ENCODE assay signal across 15 cellular contexts in the genomic region with DNA sequence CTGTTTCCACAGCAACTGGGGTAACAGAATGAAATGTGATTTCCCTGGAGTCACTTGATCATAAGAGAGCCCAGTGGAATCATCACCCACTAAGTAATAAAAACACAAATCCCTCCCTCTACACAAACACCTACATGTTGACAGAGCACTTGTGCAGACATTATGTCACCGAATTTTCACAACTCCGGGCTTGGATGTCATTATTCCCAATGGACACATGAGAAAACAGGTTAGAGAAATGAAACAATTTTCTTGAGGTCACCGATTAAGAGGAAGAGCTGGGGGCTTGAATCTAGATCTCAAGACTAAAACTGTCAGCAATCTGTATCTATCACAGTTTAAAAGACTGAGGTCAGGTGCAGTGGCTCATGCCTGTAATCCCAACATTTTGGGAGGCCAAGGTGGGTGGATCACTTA. TPM values are rescaled to one million over a fixed set of nuclear protein-coding genes. Genes with fewer than 3 reads are reported as not detected.
DNase-seq lines count a peak whose midpoint lies in the region; ATAC-seq and TF ChIP-seq lines count a peak whose summit lies in the region.
"Had no signal": no experiment of that assay in that cellular context is flagged by ENCODE, and none has a peak within 500 bp of the region (broad histone marks: within the 10 kb centered on the region; RNA-seq: fewer than 3 reads in every experiment).

No MANE protein-coding gene starts in this region.

- H3K4me1 Mint-ChIP-seq in CD4-positive, alpha-beta memory T cell, result peaks cover 19 to 64% (median 38%) of the 10 kb centered on the region in 4 donors
- H3K4me1 Mint-ChIP-seq in IgD-negative memory B cell, result peaks cover 14 to 26% (median 22%) of the 10 kb centered on the region in 3 donors
- H3K4me1 Mint-ChIP-seq in naive thymus-derived CD8-positive, alpha-beta T cell, result peaks cover 24 to 62% (median 55%) of the 10 kb centered on the region in 4 donors

- DNase-seq in CD4-positive, alpha-beta memory T cell, result no peak
- DNase-seq in SHP77 treated with DMSO at 0.1 percent for 48 hours (lab: John Stamatoyannopoulos, UW) (peak; percentile 22), adrenal gland (no peak), right lobe of liver (no peak)
- no peak for DNase-seq in naive thymus-derived CD8-positive, alpha-beta T cell
- DNase-seq: activated CD4-positive, alpha-beta T cell treated with anti-CD3 and anti-CD28 coated beads, Interleukin-2, amount 50 U/mL, for 1 hour; activated naive CD4-positive, alpha-beta T cell; kidney glomerular epithelial cell; Peyer's patch had no signal

- no peaks in the 10 kb centered on the region for H3K36me3 ChIP-seq in CD4-positive, alpha-beta memory T cell (ENCODE audit: insufficient read depth, low read length)
- H3K36me3 ChIP-seq in adrenal gland (replicated peaks in 1 of 2) (no peaks in the 10 kb centered on the region), right lobe of liver (no peaks in the 10 kb centered on the region)
- H3K36me3 ChIP-seq: Peyer's patch had no signal

- peak overlapping the region; percentile 3 to 86 (median 66) for H3K27ac Mint-ChIP-seq in CD4-positive, alpha-beta memory T cell
- peak overlapping the region in 2 of 3 donors; percentile 39 to 53 for H3K27ac Mint-ChIP-seq in IgD-negative memory B cell
- peak overlapping the region; percentile 12 to 79 (median 66) for H3K27ac Mint-ChIP-seq in naive thymus-derived CD8-positive, alpha-beta T cell
- H3K27ac Mint-ChIP-seq: T-helper 1 cell treated with Interleukin-12 subunit alpha and Interleukin-12 subunit beta and Interleukin-4 antibody, amounts not matched to agents 30 μg/mL and 1 μg/mL, for 36 hours had no signal

- peaks cover 10 to 22% of the 10 kb centered on the region in 2 donors for H3K36me3 Mint-ChIP-seq in CD4-positive, alpha-beta memory T cell
- peaks cover 3% of the 10 kb centered on the region for H3K36me3 Mint-ChIP-seq in IgD-negative memory B cell
- H3K36me3 Mint-ChIP-seq in naive thymus-derived CD8-positive, alpha-beta T cell, result peaks cover 0 to 24% (median 0%) of the 10 kb centered on the region in 3 donors

- no peaks in the 10 kb centered on the region for H3K9me3 ChIP-seq in CD4-positive, alpha-beta memory T cell (ENCODE audit: control insufficient read depth in 1 of 2, low read length in 2 of 2)
- H3K9me3 ChIP-seq in adrenal gland (replicated peaks in 1 of 3), result no peaks in the 10 kb centered on the region
- H3K9me3 ChIP-seq in right lobe of liver, result no peaks in the 10 kb centered on the region
- H3K9me3 ChIP-seq: gastroesophageal sphincter, Peyer's patch had no signal

- intact Hi-C loops in CD4-positive, alpha-beta memory T cell (cut with micrococcal nuclease), result no loop called here
- intact Hi-C loops in adrenal gland (cut with DNase I) (no loop called here), right lobe of liver (cut with DNase I) (no loop called here)

- no peak for ATAC-seq in naive thymus-derived CD8-positive, alpha-beta T cell
- ATAC-seq in HG03469 (IDR thresholded peaks at IDR 0.05; ENCODE audit: unreplicated experiment) (no peak), HG02571 (IDR thresholded peaks at IDR 0.05; ENCODE audit: unreplicated experiment) (no peak), right lobe of liver (no peak)
- ATAC-seq: gastroesophageal sphincter had no signal

- POLR2A ChIA-PET in CD4-positive, alpha-beta memory T cell (lab: Charles Lee; ENCODE audit: partially characterized antibody), result no interaction called here
- POLR2A ChIA-PET in naive thymus-derived CD8-positive, alpha-beta T cell (lab: Charles Lee), result interaction anchor here (0.8 to 4.7 kb wide), 2 partner anchors 11 to 24 kb away, joined by 3 to 55 read pairs; a partner anchor contains a TSS

- 81 to 89% (median 83%) methylated on average over 3 of the region's 3 CpGs for WGBS in adrenal gland, 4 donors
- WGBS in right lobe of liver (ENCODE audit: insufficient coverage, low coverage, low lambda C conversion rate, missing lambda C conversion rate), result 84% methylated on average over 3 of the region's 3 CpGs

- no peak overlapping the region for H3K27ac ChIP-seq in CD4-positive, alpha-beta memory T cell (ENCODE audit: low read depth, low read length)
- H3K27ac ChIP-seq in adrenal gland (no peak overlapping the region), right lobe of liver (no peak overlapping the region)
- H3K27ac ChIP-seq: gastroesophageal sphincter, Peyer's patch had no signal

- H3K4me3 Mint-ChIP-seq in CD4-positive, alpha-beta memory T cell, result peak overlapping the region in 1 of 8 donors; percentile 3
- H3K4me3 Mint-ChIP-seq in IgD-negative memory B cell, result peak overlapping the region in 3 of 4 donors; percentile 23 to 60 (median 39)
- H3K4me3 Mint-ChIP-seq in naive thymus-derived CD8-positive, alpha-beta T cell, result peak overlapping the region in 4 of 10 donors; percentile 9 to 47 (median 31)
- H3K4me3 Mint-ChIP-seq: T-helper 1 cell treated with Interleukin-12 subunit alpha and Interleukin-12 subunit beta and Interleukin-4 antibody, amounts not matched to agents 30 μg/mL and 1 μg/mL, for 36 hours had no signal

- no peak for TF ChIP-seq CTCF in adrenal gland (IDR thresholded peaks at IDR 0.05)
- TF ChIP-seq CTCF in right lobe of liver (IDR thresholded peaks at IDR 0.05), result no peak

- no peaks in the 10 kb centered on the region for H3K27me3 ChIP-seq in CD4-positive, alpha-beta memory T cell (ENCODE audit: insufficient read depth, low read length)
- H3K27me3 ChIP-seq in adrenal gland (no peaks in the 10 kb centered on the region), right lobe of liver (no peaks in the 10 kb centered on the region)
- H3K27me3 ChIP-seq: gastroesophageal sphincter, Peyer's patch had no signal

- no peak for TF ChIP-seq POLR2A in adrenal gland (IDR thresholded peaks at IDR 0.05)
- no peak for TF ChIP-seq POLR2A in right lobe of liver (IDR thresholded peaks at IDR 0.05)

- H3K4me1 ChIP-seq in CD4-positive, alpha-beta memory T cell (ENCODE audit: insufficient read depth, low read length), result peaks cover 23% of the 10 kb centered on the region
- peaks cover 9 to 20% of the 10 kb centered on the region in 2 donors for H3K4me1 ChIP-seq in adrenal gland (replicated peaks in 1 of 2)
- H3K4me1 ChIP-seq in right lobe of liver, result peaks cover 0 to 7% (median 2%) of the 10 kb centered on the region in 4 donors

- CTCF ChIA-PET in CD4-positive, alpha-beta memory T cell (lab: Charles Lee; ENCODE audit: partially characterized antibody), result interaction anchor here (1.2 to 3.9 kb wide), 2 partner anchors 17 to 36 kb away, joined by 6 to 24 read pairs; no protein-coding TSS in a partner anchor

- no peak overlapping the region for H3K4me3 ChIP-seq in CD4-positive, alpha-beta memory T cell (ENCODE audit: low read length in 2 of 2)
- H3K4me3 ChIP-seq in adrenal gland, result no peak overlapping the region
- H3K4me3 ChIP-seq in right lobe of liver, result no peak overlapping the region
- H3K4me3 ChIP-seq: gastroesophageal sphincter, Peyer's patch had no signal

- H3K27me3 Mint-ChIP-seq in CD4-positive, alpha-beta memory T cell, result no peaks in the 10 kb centered on the region
- no peaks in the 10 kb centered on the region for H3K27me3 Mint-ChIP-seq in IgD-negative memory B cell
- H3K27me3 Mint-ChIP-seq in naive thymus-derived CD8-positive, alpha-beta T cell, result no peaks in the 10 kb centered on the region

- H3K9me3 Mint-ChIP-seq in CD4-positive, alpha-beta memory T cell, result no peaks in the 10 kb centered on the region
- H3K9me3 Mint-ChIP-seq in IgD-negative memory B cell, result no peaks in the 10 kb centered on the region
- no peaks in the 10 kb centered on the region for H3K9me3 Mint-ChIP-seq in naive thymus-derived CD8-positive, alpha-beta T cell
- H3K9me3 Mint-ChIP-seq: T-helper 1 cell treated with Interleukin-12 subunit alpha and Interleukin-12 subunit beta and Interleukin-4 antibody, amounts not matched to agents 30 μg/mL and 1 μg/mL, for 36 hours had no signal

RNA-seq across cellular contexts. Expression of a gene that starts 3.1 kb away (rescaled TPM):
- 10 to 100 TPM; 33.4 to 41.0 TPM for total RNA-seq in CD4-positive, alpha-beta memory T cell
- polyA plus RNA-seq in CD4-positive, alpha-beta memory T cell, result 10 to 100 TPM; 16.3 to 29.1 TPM
- polyA plus RNA-seq in IgD-negative memory B cell (23.6 TPM), adrenal gland (10 to 100 TPM; 15.7 to 37.2 (median 31.1) TPM)
- total RNA-seq in naive thymus-derived CD8-positive, alpha-beta T cell, result 10 to 100 TPM; 38.2 to 39.0 TPM
- 10 to 100 TPM; 16.8 to 34.6 (median 33.7) TPM for polyA plus RNA-seq in naive thymus-derived CD8-positive, alpha-beta T cell
- total RNA-seq in adrenal gland (10 to 100 TPM; 16.6 to 32.2 (median 26.6) TPM), right lobe of liver (1 to 10 TPM; 5.5 to 8.4 (median 7.5) TPM)

RNA-seq across cellular contexts. Expression of a gene that starts 3.4 kb away (rescaled TPM):
- under 1 TPM; 0.33 to 0.84 TPM for total RNA-seq in CD4-positive, alpha-beta memory T cell
- polyA plus RNA-seq in CD4-positive, alpha-beta memory T cell, result 1 to 10 TPM in 1 of 2 donors, not detected in 1; 1.3 TPM
- polyA plus RNA-seq in IgD-negative memory B cell, result not detected
- 1 to 10 TPM; 2.5 to 2.7 TPM for total RNA-seq in naive thymus-derived CD8-positive, alpha-beta T cell
- 1 to 10 TPM in 2 of 3 donors, under 1 TPM in 1; 0.68 to 2.3 (median 1.7) TPM for polyA plus RNA-seq in naive thymus-derived CD8-positive, alpha-beta T cell
- total RNA-seq in adrenal gland, result 1 to 10 TPM in 6 of 8 donors, under 1 TPM in 1, not detected in 1; 0.61 to 5.1 (median 2.8) TPM
- polyA plus RNA-seq in adrenal gland, result 10 to 100 TPM in 2 of 3 donors, 1 to 10 TPM in 1; 4.3 to 16.0 (median 12.4) TPM
- total RNA-seq in right lobe of liver, result 1 to 10 TPM in 1 of 6 experiments, under 1 TPM in 4, not detected in 1; 0.58 to 1.5 (median 0.81) TPM

RNA-seq across cellular contexts. Expression of a gene that starts 23.8 kb away (rescaled TPM):
- total RNA-seq in CD4-positive, alpha-beta memory T cell, result 10 to 100 TPM; 16.5 to 17.9 TPM
- polyA plus RNA-seq in CD4-positive, alpha-beta memory T cell, result 1 to 10 TPM in 1 of 2 donors, under 1 TPM in 1; 0.37 to 2.2 TPM
- polyA plus RNA-seq in IgD-negative memory B cell (1.0 TPM), adrenal gland (10 to 100 TPM in 1 of 3 donors, 1 to 10 TPM in 2; 7.0 to 12.8 (median 7.4) TPM)
- total RNA-seq in naive thymus-derived CD8-positive, alpha-beta T cell, result 10 to 100 TPM; 14.9 to 15.7 TPM
- polyA plus RNA-seq in naive thymus-derived CD8-positive, alpha-beta T cell, result 1 to 10 TPM in 1 of 3 donors, under 1 TPM in 2; 0.37 to 1.1 (median 0.82) TPM
- total RNA-seq in adrenal gland (10 to 100 TPM; 18.9 to 57.9 (median 26.7) TPM), right lobe of liver (10 to 100 TPM in 4 of 6 experiments, 1 to 10 TPM in 2; 9.1 to 18.6 (median 11.0) TPM)

RNA-seq across cellular contexts. Expression of a gene that starts 24.2 kb away (rescaled TPM):
- 10 to 100 TPM; 18.4 to 18.6 TPM for total RNA-seq in CD4-positive, alpha-beta memory T cell
- 10 to 100 TPM in 1 of 2 donors, 1 to 10 TPM in 1; 8.4 to 13.0 TPM for polyA plus RNA-seq in CD4-positive, alpha-beta memory T cell
- 9.9 TPM for polyA plus RNA-seq in IgD-negative memory B cell
- total RNA-seq in naive thymus-derived CD8-positive, alpha-beta T cell, result 10 to 100 TPM; 17.1 to 17.8 TPM
- 10 to 100 TPM in 1 of 3 donors, 1 to 10 TPM in 2; 6.2 to 10.4 (median 9.3) TPM for polyA plus RNA-seq in naive thymus-derived CD8-positive, alpha-beta T cell
- 100 to 1,000 TPM in 1 of 8 donors, 10 to 100 TPM in 7; 15.7 to 114 (median 26.3) TPM for total RNA-seq in adrenal gland
- 10 to 100 TPM in 2 of 3 donors, 1 to 10 TPM in 1; 9.8 to 13.7 (median 10.8) TPM for polyA plus RNA-seq in adrenal gland
- 10 to 100 TPM in 4 of 6 experiments, 1 to 10 TPM in 2; 7.7 to 15.8 (median 10.3) TPM for total RNA-seq in right lobe of liver

RNA-seq across cellular contexts. Expression of a gene that starts 39.2 kb away (rescaled TPM):
- total RNA-seq in CD4-positive, alpha-beta memory T cell, result 10 to 100 TPM; 11.0 to 11.8 TPM
- polyA plus RNA-seq in CD4-positive, alpha-beta memory T cell, result 1 to 10 TPM; 2.1 to 3.6 TPM
- polyA plus RNA-seq in IgD-negative memory B cell, result 2.9 TPM
- 1 to 10 TPM; 5.1 to 5.3 TPM for total RNA-seq in naive thymus-derived CD8-positive, alpha-beta T cell
- 1 to 10 TPM; 1.7 to 4.1 (median 3.0) TPM for polyA plus RNA-seq in naive thymus-derived CD8-positive, alpha-beta T cell
- total RNA-seq in adrenal gland, result 1 to 10 TPM in 3 of 8 donors, under 1 TPM in 3, not detected in 2; 0.27 to 2.9 (median 1.4) TPM
- polyA plus RNA-seq in adrenal gland, result 1 to 10 TPM in 2 of 3 donors, under 1 TPM in 1; 0.53 to 2.2 (median 1.2) TPM
- under 1 TPM in 5 of 6 experiments, not detected in 1; 0.89 to 0.99 (median 0.95) TPM for total RNA-seq in right lobe of liver
- total RNA-seq: bronchial epithelial cell had no signal
